In the genomic region with DNA sequence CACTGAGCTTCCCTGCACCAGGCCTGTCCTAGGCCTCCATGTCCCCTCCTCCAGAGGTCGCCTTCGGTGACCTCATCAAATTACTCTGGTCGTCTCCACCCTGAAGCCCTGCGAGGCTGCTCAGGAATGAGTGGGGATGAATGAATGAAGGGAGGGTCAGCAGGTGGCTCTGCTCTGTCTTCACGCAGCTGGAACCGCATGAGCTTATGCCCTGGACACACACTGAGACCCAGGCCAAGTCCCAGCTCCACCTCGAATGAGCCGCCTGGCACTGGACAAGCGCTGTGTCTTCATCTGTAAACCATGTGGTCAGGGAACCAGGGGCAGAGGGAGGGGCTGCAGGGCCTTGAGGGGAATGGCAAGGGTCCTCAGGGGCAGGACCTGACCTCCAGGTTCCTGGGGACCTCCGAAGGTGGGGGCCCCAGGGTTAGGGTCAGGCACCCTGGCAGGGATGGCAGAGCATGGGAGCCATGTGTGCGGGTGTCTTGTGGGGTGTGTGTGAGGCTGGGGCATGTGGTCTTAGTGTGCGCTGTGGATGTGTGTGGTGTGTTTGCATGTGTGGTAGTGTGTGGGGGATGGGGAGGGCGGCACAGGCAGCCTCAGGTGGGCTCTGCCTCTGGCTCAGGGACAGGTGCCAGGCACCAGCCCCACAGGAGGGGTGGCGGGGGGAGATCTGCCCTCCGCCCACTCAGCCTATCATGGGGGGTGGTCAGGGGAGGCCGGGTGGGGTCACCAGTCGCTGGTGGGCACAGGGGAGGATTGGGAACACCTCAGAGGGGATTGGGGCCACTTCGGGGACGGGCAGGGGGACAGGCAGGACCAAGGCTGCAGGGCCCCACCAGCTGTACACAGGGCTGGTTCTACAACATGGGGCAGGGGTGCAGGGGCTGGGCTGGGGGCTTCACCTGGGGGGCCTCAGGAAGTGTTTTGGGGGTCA, we compare ENCODE assay signal across 1 cellular context.
TF ChIP-seq lines count a peak whose summit lies in the region.

No MANE protein-coding gene starts in this region.

TF ChIP-seq in IMR-90, 13 proteins besides CTCF, POLR2A, EP300 and RAD21:
- no peak for TF ChIP-seq CHD1 (IDR thresholded peaks at IDR 0.05; ENCODE audit: low read depth, low read length)
